8 cellular contexts compared by ENCODE assay signal in the genomic region with DNA sequence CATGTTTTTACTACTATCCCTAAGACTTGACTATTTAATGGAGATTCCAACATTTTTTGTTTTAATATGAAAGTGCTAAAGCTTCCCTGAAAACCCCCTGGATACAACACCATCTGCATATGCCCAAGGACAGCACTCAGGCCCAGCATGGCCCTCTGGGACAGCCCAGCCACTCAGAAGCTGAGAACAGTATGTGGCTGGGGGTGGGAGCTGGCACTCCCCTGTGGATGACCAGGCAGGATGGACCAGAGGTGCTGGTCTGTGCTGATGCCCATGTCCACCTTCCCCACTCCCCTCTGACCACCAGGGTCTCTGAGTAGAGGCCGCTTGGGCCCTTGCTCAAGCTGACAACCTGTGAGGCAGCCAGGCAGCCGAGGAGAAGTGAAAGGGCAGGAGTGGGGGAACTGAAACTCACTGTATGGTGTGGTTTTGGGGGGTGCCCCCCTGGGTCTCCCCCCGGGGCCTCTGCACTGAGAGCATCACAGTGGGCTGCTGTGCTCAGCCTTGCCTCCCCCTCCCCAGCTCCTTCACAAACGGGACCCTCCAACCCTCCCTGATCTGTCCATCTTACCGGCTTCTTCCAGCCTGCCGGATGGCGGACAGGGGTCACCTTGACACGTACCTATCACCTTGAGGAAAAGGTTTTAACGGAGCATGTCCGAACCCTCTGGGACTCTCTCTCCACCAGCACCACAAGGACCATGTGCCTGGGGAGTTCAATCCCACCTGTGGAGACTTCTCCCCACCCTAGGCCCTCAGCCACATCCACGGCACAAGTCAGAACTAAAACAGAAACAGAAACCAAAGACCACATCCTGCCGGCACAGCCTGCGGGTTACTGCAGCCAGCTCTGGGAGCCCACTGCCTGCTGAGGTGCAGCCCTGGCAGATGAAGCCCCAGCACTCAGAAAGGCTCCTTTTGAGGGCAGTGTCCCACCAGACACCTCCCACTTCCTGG. TPM values are rescaled to one million over a fixed set of nuclear protein-coding genes. Genes with fewer than 3 reads are reported as not detected.
DNase-seq lines count a peak whose midpoint lies in the region; ATAC-seq and TF ChIP-seq lines count a peak whose summit lies in the region.

A gene (minus strand): TSS at position 785 of the 957 bp plus-strand sequence. CDS start 14,798 bp downstream, outside the sequence.

- H3K9me3 Mint-ChIP-seq in CD8-positive, alpha-beta T cell, result peaks cover 6% of the 10 kb centered on the region
- no peaks in the 10 kb centered on the region for H3K9me3 Mint-ChIP-seq in osteocyte (ENCODE audit: unreplicated experiment)

- POLR2A ChIA-PET in CD8-positive, alpha-beta T cell (lab: Charles Lee), result interaction anchor here (0.6 to 3.8 kb wide), 7 partner anchors 12 to 27 kb away, joined by 3 to 29 read pairs (median 4); no protein-coding TSS in a partner anchor

- H3K27me3 Mint-ChIP-seq in CD8-positive, alpha-beta T cell (ENCODE audit: low read depth), result no peaks in the 10 kb centered on the region
- peaks cover 4% of the 10 kb centered on the region for H3K27me3 Mint-ChIP-seq in osteocyte (ENCODE audit: unreplicated experiment)

- CTCF ChIA-PET in CD8-positive, alpha-beta T cell (lab: Charles Lee), result interaction anchor here (0.6 to 2.1 kb wide), 10 partner anchors 22 to 1691 kb away, joined by 3 to 9 read pairs (median 4); a partner anchor contains a TSS

- no peaks in the 10 kb centered on the region for H3K27me3 ChIP-seq in CD8-positive, alpha-beta T cell (ENCODE audit: insufficient read depth, low read length)

- peak; percentile 43 to 86 (median 67) for DNase-seq in CD8-positive, alpha-beta T cell
- DNase-seq in Kasumi-1 (lab: John Stamatoyannopoulos, UW) (peak; percentile 65 to 73), foreskin melanocyte (peak; percentile 34), NCI-H2171 treated with DMSO at 0.1 percent for 48 hours (lab: John Stamatoyannopoulos, UW) (no peak), osteocyte (ENCODE audit: extremely low spot score, unreplicated experiment) (no peak)
- peak; percentile 33 to 61 (median 40) for DNase-seq in activated CD8-positive, alpha-beta memory T cell treated with anti-CD3 and anti-CD28 coated beads for 48 hours (ENCODE audit: low read depth in 2 of 3, low spot score in 2 of 3)
- peak; percentile 32 to 62 (median 36) for DNase-seq in stimulated activated CD4-positive, alpha-beta T cell treated with anti-CD3 and anti-CD28 coated beads, Interleukin-1b, Interleukin-23, amount 100 ng/mL, for 24 hours (ENCODE audit: low read depth in 4 of 4, low spot score in 1 of 4)

- H3K9me3 ChIP-seq in CD8-positive, alpha-beta T cell (ENCODE audit: low read length), result peaks cover 1% of the 10 kb centered on the region

- peak within 1 kb of the TSS; percentile 92 for H3K27ac ChIP-seq in CD8-positive, alpha-beta T cell (ENCODE audit: low read depth, low read length)

- intact Hi-C loops in CD8-positive, alpha-beta T cell (cut with DNase I, micrococcal nuclease), result loop anchor here (1.0 to 10.0 kb wide), 7 partner anchors 25 to 1909 kb away; a partner anchor contains a TSS

- H3K27ac Mint-ChIP-seq in CD8-positive, alpha-beta T cell, result peak within 1 kb of the TSS; percentile 100
- no peak within 1 kb of the TSS for H3K27ac Mint-ChIP-seq in osteocyte (ENCODE audit: unreplicated experiment)

- peak within 1 kb of the TSS; percentile 99 for H3K4me3 Mint-ChIP-seq in CD8-positive, alpha-beta T cell
- no peak within 1 kb of the TSS for H3K4me3 Mint-ChIP-seq in osteocyte (ENCODE audit: unreplicated experiment)

- peaks cover 55% of the 10 kb centered on the region for H3K36me3 Mint-ChIP-seq in CD8-positive, alpha-beta T cell
- H3K36me3 Mint-ChIP-seq in osteocyte (ENCODE audit: unreplicated experiment), result no peaks in the 10 kb centered on the region

- H3K4me1 ChIP-seq in CD8-positive, alpha-beta T cell (ENCODE audit: insufficient read depth, low read length), result peaks cover 51% of the 10 kb centered on the region

- peak within 1 kb of the TSS; percentile 84 for H3K4me3 ChIP-seq in CD8-positive, alpha-beta T cell (ENCODE audit: low read depth, low read length)

- peak; percentile 96 for ATAC-seq in CD8-positive, alpha-beta T cell
- peak; percentile 92 for ATAC-seq in GM21526 (IDR thresholded peaks at IDR 0.05; ENCODE audit: low FRiP score, unreplicated experiment)

- peaks cover 14% of the 10 kb centered on the region for H3K36me3 ChIP-seq in CD8-positive, alpha-beta T cell (ENCODE audit: insufficient read depth, low read length)

- peaks cover 79% of the 10 kb centered on the region for H3K4me1 Mint-ChIP-seq in CD8-positive, alpha-beta T cell (ENCODE audit: low read depth)
- H3K4me1 Mint-ChIP-seq in osteocyte (ENCODE audit: unreplicated experiment), result peaks cover 2% of the 10 kb centered on the region

- no peak for TF ChIP-seq CTCF in CD8-positive, alpha-beta T cell (IDR thresholded peaks at IDR 0.05)
- TF ChIP-seq CTCF in osteocyte (IDR thresholded peaks at IDR 0.05), result no peak

RNA-seq across cellular contexts. Expression of the gene that starts here (rescaled TPM):
- 1 to 10 TPM; 4.5 to 4.8 TPM for total RNA-seq in CD8-positive, alpha-beta T cell
- total RNA-seq in osteocyte, result 0.37 and 0.51 TPM in 2 replicates

Comparison
In these comparisons a context has a peak if more than half of its experiments do, and no peak if none do; other contexts are left out.
1. DNase-seq: peak in CD8-positive, alpha-beta T cell (7 of 7), Kasumi-1 (2 of 2), activated CD8-positive, alpha-beta memory T cell treated with anti-CD3 and anti-CD28 coated beads for 48 hours (3 of 3), foreskin melanocyte (single experiment) and stimulated activated CD4-positive, alpha-beta T cell treated with anti-CD3 and anti-CD28 coated beads, Interleukin-1b, Interleukin-23, amount 100 ng/mL, for 24 hours (4 of 4); none in NCI-H2171 treated with DMSO at 0.1 percent for 48 hours (single experiment) and osteocyte (single experiment).